ENCODE assay signal across 30 cellular contexts in genomic region chr1:19137158-19137557, GRCh38.
"Had no signal": no experiment of that assay in that cellular context is flagged by ENCODE, and none has a peak within 500 bp of the region (broad histone marks: within the 10 kb centered on the region; RNA-seq: fewer than 3 reads in every experiment).

No MANE protein-coding gene starts in this region.

- H3K4me1 Mint-ChIP-seq: activated CD4-positive, alpha-beta T cell treated with anti-CD3 and anti-CD28 coated beads, Interleukin-2, amount 10 ng/mL, durations not matched to agents 7 days and 5 days; activated naive CD4-positive, alpha-beta T cell treated with anti-CD3 and anti-CD28 coated beads, Interleukin-2, amount 10 ng/mL, durations not matched to agents 7 days and 5 days had no signal

- H3K27ac ChIP-seq: adrenal gland, body of pancreas, coronary artery, dorsolateral prefrontal cortex, esophagus muscularis mucosa, foreskin keratinocyte, gastrocnemius medialis, heart left ventricle had no signal

- H3K9me3 Mint-ChIP-seq: activated naive CD4-positive, alpha-beta T cell treated with anti-CD3 and anti-CD28 coated beads, Interleukin-2, amount 50 U/mL, for 72 hours had no signal

- ATAC-seq: activated CD8-positive, alpha-beta T cell treated with anti-CD3 and anti-CD28 coated beads for 36 hours; activated naive CD4-positive, alpha-beta T cell treated with anti-CD3 and anti-CD28 coated beads, Interleukin-2, amount 50 U/mL, for 72 hours; body of pancreas; foreskin keratinocyte; gastrocnemius medialis; heart left ventricle; WTC11 had no signal

- H3K4me3 ChIP-seq: adrenal gland, body of pancreas, coronary artery, dorsolateral prefrontal cortex, esophagus muscularis mucosa, gastrocnemius medialis, heart left ventricle had no signal

- H3K4me3 Mint-ChIP-seq: activated CD4-positive, alpha-beta T cell treated with anti-CD3 and anti-CD28 coated beads, Interleukin-2, amount 10 ng/mL, durations not matched to agents 7 days and 5 days; activated CD8-positive, alpha-beta T cell treated with anti-CD3 and anti-CD28 coated beads for 36 hours; activated naive CD4-positive, alpha-beta T cell treated with anti-CD3 and anti-CD28 coated beads, Interleukin-2, amount 10 ng/mL, durations not matched to agents 7 days and 5 days; dendritic cell treated with granulocyte-macrophage colony-stimulating factor and Interleukin-4, amounts not matched to agents 40 ng/mL and 50 ng/mL, for 4 days; endodermal cell; WTC11 had no signal

- H3K27ac Mint-ChIP-seq: activated CD8-positive, alpha-beta T cell treated with anti-CD3 and anti-CD28 coated beads for 36 hours; activated naive CD4-positive, alpha-beta T cell treated with anti-CD3 and anti-CD28 coated beads, Interleukin-2, amount 10 ng/mL, durations not matched to agents 7 days and 5 days; dendritic cell treated with granulocyte-macrophage colony-stimulating factor and Interleukin-4, amounts not matched to agents 40 ng/mL and 50 ng/mL, for 4 days; endodermal cell; WTC11 had no signal

- DNase-seq: activated CD4-positive, alpha-beta T cell treated with anti-CD3 and anti-CD28 coated beads for 1 hour; activated CD4-positive, alpha-beta T cell treated with anti-CD3 and anti-CD28 coated beads for 4 hours; activated CD4-positive, alpha-beta T cell treated with anti-CD3 and anti-CD28 coated beads, Interleukin-2, amount 10 ng/mL, durations not matched to agents 7 days and 5 days; activated CD4-positive, alpha-beta T cell treated with anti-CD3 and anti-CD28 coated beads, Interleukin-2, amount 50 U/mL, for 48 hours; activated CD8-positive, alpha-beta memory T cell treated with anti-CD3 and anti-CD28 coated beads for 24 hours; activated CD8-positive, alpha-beta T cell treated with anti-CD3 and anti-CD28 coated beads for 36 hours; activated gamma-delta T cell; activated naive CD4-positive, alpha-beta T cell; activated naive CD4-positive, alpha-beta T cell treated with anti-CD3 and anti-CD28 coated beads, Interleukin-2, amount 10 ng/mL, durations not matched to agents 7 days and 5 days; activated T-cell treated with anti-CD3 and anti-CD28 coated beads, Interleukin-2, amount 50 U/mL, for 48 hours; adrenal gland; amygdala; aorta; body of pancreas; central memory CD4-positive, alpha-beta T cell; cerebellar nuclear complex; dorsolateral prefrontal cortex; effector memory CD4-positive, alpha-beta T cell; erythroblast; foreskin keratinocyte; gastrocnemius medialis; glutamatergic neuron; heart left ventricle; T-helper 2 cell had no signal

- H3K27me3 Mint-ChIP-seq: activated CD4-positive, alpha-beta T cell treated with anti-CD3 and anti-CD28 coated beads, Interleukin-2, amount 10 ng/mL, durations not matched to agents 7 days and 5 days; activated CD8-positive, alpha-beta T cell treated with anti-CD3 and anti-CD28 coated beads for 36 hours; activated naive CD4-positive, alpha-beta T cell treated with anti-CD3 and anti-CD28 coated beads, Interleukin-2, amount 10 ng/mL, durations not matched to agents 7 days and 5 days; dendritic cell treated with granulocyte-macrophage colony-stimulating factor and Interleukin-4, amounts not matched to agents 40 ng/mL and 50 ng/mL, for 4 days had no signal

- H3K4me1 ChIP-seq: body of pancreas, foreskin keratinocyte, gastrocnemius medialis had no signal

- H3K27me3 ChIP-seq: adrenal gland, body of pancreas, dorsolateral prefrontal cortex, esophagus muscularis mucosa, foreskin keratinocyte, gastrocnemius medialis, heart left ventricle had no signal
